Comparison of ENCODE assay signal across 8 cellular contexts in genomic region chr2:36355157-36355889, GRCh38. TPM values are rescaled to one million over a fixed set of nuclear protein-coding genes. Genes with fewer than 3 reads are reported as not detected.
DNase-seq lines count a peak whose midpoint lies in the region; ATAC-seq and TF ChIP-seq lines count a peak whose summit lies in the region.

TSS of gene CRIM1 (plus strand) at chr2:36355778. CDS start at chr2:36356293, 515 bp downstream.

- peaks cover 29 to 31% of the 10 kb centered on the region in 2 donors for H3K4me1 Mint-ChIP-seq in natural killer cell treated with Interleukin-12 subunit alpha and Interleukin-12 subunit beta and Interleukin-15 and Interleukin-18, amount 100 ng/mL, for 72 hours (ENCODE audit: low read depth in 2 of 2)

- no peaks in the 10 kb centered on the region for H3K9me3 ChIP-seq in PC-9 (ENCODE audit: insufficient read depth, low read depth)

- peaks cover 55% of the 10 kb centered on the region for H3K4me1 ChIP-seq in PC-9 (replicated peaks; ENCODE audit: insufficient read depth)

- peaks cover 22% of the 10 kb centered on the region; the same call in 1 of the 2 replicates for H3F3A ChIP-seq in PC-9 (ENCODE audit: insufficient read depth, low read depth)

- in situ Hi-C loops in ACHN (cut with HindIII; ENCODE audit: low pct_ligation_motif_present, low pct_unique_long_range_greater_than_20kb, low sequenced_read_pairs), result no loop called here

- peak within 1 kb of the TSS; percentile 75 for H2AFZ ChIP-seq in PC-9

- H3K79me2 ChIP-seq in PC-9 (ENCODE audit: low read depth), result peaks cover 54% of the 10 kb centered on the region

- H3K36me3 Mint-ChIP-seq in natural killer cell treated with Interleukin-12 subunit alpha and Interleukin-12 subunit beta and Interleukin-15 and Interleukin-18, amount 100 ng/mL, for 72 hours, result no peaks in the 10 kb centered on the region

- DNase-seq in ACHN (peak; percentile 92), PC-9 (peak; percentile 70 to 82), fibroblast of villous mesenchyme (ENCODE audit: low read depth) (peak; percentile 94), superior temporal gyrus (ENCODE audit: extremely low spot score) (peak; percentile 70)
- peak; percentile 33 for DNase-seq in activated gamma-delta T cell treated with anti-CD3 and anti-CD28 coated beads, Interleukin-2, amount 50 U/mL, for 16 hours (ENCODE audit: low read depth)
- DNase-seq in natural killer cell treated with Interleukin-12 subunit alpha and Interleukin-12 subunit beta and Interleukin-15 and Interleukin-18, amount 100 ng/mL, for 72 hours (ENCODE audit: low spot score), result peak; percentile 78

- peaks cover 8 to 16% of the 10 kb centered on the region in 2 donors for H3K27me3 Mint-ChIP-seq in natural killer cell treated with Interleukin-12 subunit alpha and Interleukin-12 subunit beta and Interleukin-15 and Interleukin-18, amount 100 ng/mL, for 72 hours

- POLR2A ChIA-PET in PC-9 (lab: Charles Lee; ENCODE audit: unreplicated experiment), result interaction anchor here (0.6 to 1.0 kb wide), 3 partner anchors 14 to 134 kb away, joined by 4 to 6 read pairs (median 5); no protein-coding TSS in a partner anchor

- no peaks in the 10 kb centered on the region for H3K9me2 ChIP-seq in PC-9 (ENCODE audit: insufficient read depth)

- peaks cover 14% of the 10 kb centered on the region for H4K20me1 ChIP-seq in PC-9 (ENCODE audit: insufficient read depth)

- H3K27ac ChIP-seq in PC-9, result peak within 1 kb of the TSS; percentile 60

- CTCF ChIA-PET in PC-9 (lab: Charles Lee), result interaction anchor here (0.6 to 2.6 kb wide), 2 partner anchors 105 to 301 kb away, joined by 15 to 16 read pairs; no protein-coding TSS in a partner anchor

- ATAC-seq in GM18868 (IDR thresholded peaks at IDR 0.05; ENCODE audit: unreplicated experiment) (peak; percentile 46), HG03066 (IDR thresholded peaks at IDR 0.05; ENCODE audit: low read depth, unreplicated experiment) (peak; percentile 29)
- ATAC-seq in natural killer cell treated with Interleukin-12 subunit alpha and Interleukin-12 subunit beta and Interleukin-15 and Interleukin-18, amount 100 ng/mL, for 72 hours, result peak; percentile 80 to 88

- intact Hi-C loops in PC-9 (cut with micrococcal nuclease; ENCODE audit: unreplicated experiment), result loop anchor here (1.0 to 10.0 kb wide), 5 partner anchors 106 to 481 kb away; no protein-coding TSS in a partner anchor

- no TSS peak for BruUV-seq in PC-9 (replicated peaks; lab: Mats Ljungman, UMichigan)

- H3K27me3 ChIP-seq in PC-9 (ENCODE audit: insufficient read depth, low read depth), result no peaks in the 10 kb centered on the region

- H3K4me3 ChIP-seq in PC-9 (peak within 1 kb of the TSS; percentile 67), fibroblast of villous mesenchyme (ENCODE audit: low read depth, low read length) (peak within 1 kb of the TSS; percentile 86)

- H3K27ac Mint-ChIP-seq in natural killer cell treated with Interleukin-12 subunit alpha and Interleukin-12 subunit beta and Interleukin-15 and Interleukin-18, amount 100 ng/mL, for 72 hours, result peak within 1 kb of the TSS in 1 of 2 donors; percentile 54

- H3K9me3 Mint-ChIP-seq in natural killer cell treated with Interleukin-12 subunit alpha and Interleukin-12 subunit beta and Interleukin-15 and Interleukin-18, amount 100 ng/mL, for 72 hours, result no peaks in the 10 kb centered on the region

- peak within 1 kb of the TSS; percentile 83 for H3K4me3 Mint-ChIP-seq in natural killer cell treated with Interleukin-12 subunit alpha and Interleukin-12 subunit beta and Interleukin-15 and Interleukin-18, amount 100 ng/mL, for 72 hours

- no peak for TF ChIP-seq CTCF in PC-9 (conservative IDR thresholded peaks at IDR 0.05)
- TF ChIP-seq CTCF in fibroblast of villous mesenchyme (IDR thresholded peaks at IDR 0.05; ENCODE audit: insufficient read depth, low read depth, low read length), result no peak

- H3K4me2 ChIP-seq in PC-9, result peak within 1 kb of the TSS; percentile 86

- H3K36me3 ChIP-seq in PC-9 (ENCODE audit: low read depth), result no peaks in the 10 kb centered on the region

RNA-seq across cellular contexts. Expression of gene CRIM1, which starts in this region (rescaled TPM):
- 133 and 154 TPM in 2 replicates for total RNA-seq in PC-9 (2021)
- 729 and 949 TPM in 2 replicates for total RNA-seq in fibroblast of villous mesenchyme
- 10 to 100 TPM in 1 of 2 donors, 1 to 10 TPM in 1; 6.6 to 13.6 TPM for total RNA-seq in natural killer cell treated with Interleukin-12 subunit alpha and Interleukin-12 subunit beta and Interleukin-15 and Interleukin-18, amount 100 ng/mL, for 72 hours

Comparison
In these comparisons a context has a peak if more than half of its experiments do, and no peak if none do; other contexts are left out.
1. Peak in every context shown above with its lines: DNase-seq, ATAC-seq, H3K4me3 ChIP-seq and H3K27ac ChIP-seq.
2. DNase-seq: peak in every context shown above with its lines; median percentile 94 in fibroblast of villous mesenchyme; 92 in ACHN; 78 in natural killer cell treated with Interleukin-12 subunit alpha and Interleukin-12 subunit beta and Interleukin-15 and Interleukin-18, amount 100 ng/mL, for 72 hours; 76 in PC-9; 70 in superior temporal gyrus; 33 in activated gamma-delta T cell treated with anti-CD3 and anti-CD28 coated beads, Interleukin-2, amount 50 U/mL, for 16 hours.
3. ATAC-seq: peak in every context shown above with its lines; median percentile 84 in natural killer cell treated with Interleukin-12 subunit alpha and Interleukin-12 subunit beta and Interleukin-15 and Interleukin-18, amount 100 ng/mL, for 72 hours; 46 in GM18868; 29 in HG03066.